5 cellular contexts compared by ENCODE assay signal in the genomic region with DNA sequence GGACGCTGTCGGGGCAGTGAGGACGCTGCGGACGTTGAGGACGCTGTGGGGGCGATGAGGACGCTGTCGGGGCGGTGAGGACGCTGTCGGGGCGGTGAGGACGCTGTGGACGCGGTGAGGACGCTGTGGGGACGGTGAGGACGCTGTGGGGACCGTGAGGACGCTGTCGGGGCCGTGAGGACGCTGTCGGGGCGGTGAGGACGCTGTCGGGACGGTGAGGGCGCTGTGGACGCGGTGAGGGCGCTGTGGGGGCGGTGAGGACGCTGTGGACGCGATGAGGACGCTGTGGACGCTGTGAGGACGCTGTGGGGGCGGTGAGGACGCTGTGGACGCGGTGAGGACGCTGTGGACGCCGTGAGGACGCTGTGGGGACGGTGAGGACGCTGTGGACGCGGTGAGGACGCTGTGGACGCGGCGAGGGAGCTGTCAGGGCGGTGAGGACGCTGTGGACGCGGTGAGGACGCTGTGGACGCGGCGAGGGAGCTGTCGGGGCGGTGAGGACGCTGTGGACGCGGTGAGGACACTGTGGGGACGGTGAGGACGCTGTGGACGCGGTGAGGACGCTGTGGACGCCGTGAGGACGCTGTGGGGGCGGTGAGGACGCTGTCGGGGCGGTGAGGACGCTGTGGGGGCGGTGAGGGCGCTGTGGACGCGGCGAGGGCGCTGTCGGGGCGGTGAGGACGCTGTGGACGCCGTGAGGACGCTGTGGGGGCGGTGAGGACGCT. TPM values are rescaled to one million over a fixed set of nuclear protein-coding genes. Genes with fewer than 3 reads are reported as not detected.
"Had no signal": no experiment of that assay in that cellular context is flagged by ENCODE, and none has a peak within 500 bp of the region (broad histone marks: within the 10 kb centered on the region; RNA-seq: fewer than 3 reads in every experiment).

No MANE protein-coding gene starts in this region.

RNA-seq across cellular contexts. Expression of a gene that starts 2.9 kb away (rescaled TPM):
- total RNA-seq: OCI-LY7, Right ventricle myocardium inferior, Right ventricle myocardium superior, RPMI7951 had no signal

RNA-seq across cellular contexts. Expression of a gene that starts 11.9 kb away (rescaled TPM):
- total RNA-seq: OCI-LY7 had no signal

RNA-seq across cellular contexts. Expression of a gene that starts 34.4 kb away (rescaled TPM):
- total RNA-seq: RPMI7951 had no signal
- polyA plus RNA-seq: SK-N-SH had no signal
